In the genomic region with DNA sequence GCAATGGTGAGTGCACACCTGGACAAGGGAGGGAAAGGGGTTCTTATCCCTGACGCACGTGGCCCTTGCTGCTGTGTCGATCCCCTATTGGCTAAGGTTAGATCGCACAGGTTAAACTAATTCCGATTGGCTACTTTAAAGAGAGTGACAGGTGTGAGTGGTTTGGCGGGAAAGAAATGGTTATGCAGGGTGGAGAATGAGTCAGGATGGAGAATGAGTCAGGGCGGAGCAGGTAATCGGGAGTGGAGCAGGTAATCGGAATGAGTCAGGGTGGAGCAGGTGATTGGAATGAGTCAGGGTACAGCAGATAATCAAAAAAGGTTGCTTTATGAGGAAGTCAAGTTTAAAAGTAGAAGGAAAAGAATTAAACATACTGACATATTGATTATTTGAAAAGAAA, we compare ENCODE assay signal across 16 cellular contexts. TPM values are rescaled to one million over a fixed set of nuclear protein-coding genes. Genes with fewer than 3 reads are reported as not detected.
"Had no signal": no experiment of that assay in that cellular context is flagged by ENCODE, and none has a peak within 500 bp of the region (broad histone marks: within the 10 kb centered on the region; RNA-seq: fewer than 3 reads in every experiment).

No MANE protein-coding gene starts in this region.

- H3K36me3 ChIP-seq: neutrophil, pancreas, stomach, WERI-Rb-1 had no signal

- H3K9me3 ChIP-seq: neutrophil, pancreas, stomach had no signal

- H3K27me3 Mint-ChIP-seq: activated naive CD8-positive, alpha-beta T cell had no signal

- H3K9me3 Mint-ChIP-seq: activated CD4-positive, alpha-beta memory T cell treated with anti-CD3 and anti-CD28 coated beads for 36 hours; effector memory CD8-positive, alpha-beta T cell; memory B cell; natural killer cell had no signal

- DNase-seq: activated CD4-positive, alpha-beta memory T cell treated with anti-CD3 and anti-CD28 coated beads for 36 hours; activated T-cell treated with anti-CD3 and anti-CD28 coated beads for 4 hours; effector memory CD8-positive, alpha-beta T cell; hypothalamus; left ventricle myocardium superior; natural killer cell; pancreas; retina; stomach; SW 1271; WERI-Rb-1 had no signal

- H3K4me1 ChIP-seq: pancreas, stomach had no signal

- ATAC-seq: effector memory CD8-positive, alpha-beta T cell; left ventricle myocardium superior; natural killer cell; pancreas had no signal

- H3K36me3 Mint-ChIP-seq: activated CD4-positive, alpha-beta memory T cell treated with anti-CD3 and anti-CD28 coated beads for 36 hours; activated naive CD8-positive, alpha-beta T cell; memory B cell; natural killer cell had no signal

- H3K4me1 Mint-ChIP-seq: memory B cell, natural killer cell had no signal

- H3K27ac ChIP-seq: neutrophil, pancreas, stomach, WERI-Rb-1 had no signal

- H3K4me3 Mint-ChIP-seq: activated CD4-positive, alpha-beta memory T cell treated with anti-CD3 and anti-CD28 coated beads for 36 hours; activated naive CD8-positive, alpha-beta T cell; effector memory CD8-positive, alpha-beta T cell; memory B cell; natural killer cell had no signal

- H3K27ac Mint-ChIP-seq: activated CD4-positive, alpha-beta memory T cell treated with anti-CD3 and anti-CD28 coated beads for 36 hours; activated naive CD8-positive, alpha-beta T cell; effector memory CD8-positive, alpha-beta T cell; memory B cell; natural killer cell had no signal

- H3K27me3 ChIP-seq: neutrophil, pancreas had no signal

- H3K4me3 ChIP-seq: pancreas, stomach had no signal

RNA-seq across cellular contexts. Expression of gene SIAH3, which starts 24.4 kb away (rescaled TPM):
- total RNA-seq: cardiac septum, dermis microvascular lymphatic vessel endothelial cell, left ventricle myocardium superior, natural killer cell had no signal
